1 cellular context compared by ENCODE assay signal in the genomic region with DNA sequence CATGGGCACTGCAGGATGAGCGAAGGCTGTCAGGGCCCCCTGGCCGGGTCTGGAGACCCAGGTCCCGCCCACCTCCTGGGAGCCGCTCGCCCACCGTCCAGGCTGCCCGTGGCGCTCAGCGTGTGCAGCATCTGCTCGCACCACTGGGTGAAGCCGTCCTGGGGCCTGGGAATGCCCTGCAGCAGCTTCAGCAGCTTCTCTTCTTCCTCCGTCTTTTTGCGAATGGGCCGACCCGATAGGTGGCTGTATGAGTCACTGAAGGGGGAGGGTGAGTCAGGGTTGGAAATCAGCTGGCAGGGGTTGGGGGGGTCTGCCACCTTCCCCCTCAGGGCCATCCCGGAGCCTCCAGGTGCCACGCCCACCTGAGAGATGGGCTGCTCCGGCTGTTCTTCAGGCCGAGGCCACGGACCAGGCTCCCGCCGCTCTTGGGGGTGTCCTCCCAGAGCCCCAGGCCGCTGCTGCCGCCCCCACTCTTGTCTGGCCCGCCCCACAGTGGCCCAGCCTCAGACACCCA.
TF ChIP-seq lines count a peak whose summit lies in the region.

No MANE protein-coding gene starts in this region.

TF ChIP-seq in H1, 55 proteins besides CTCF, POLR2A, EP300 and RAD21:
- TF ChIP-seq RNF2 (IDR thresholded peaks at IDR 0.05; ENCODE audit: borderline replicate concordance, low read depth, low read length, missing control alignments, poor library complexity, severe bottlenecking) = no peak
- no peak for TF ChIP-seq PHF8 (conservative IDR thresholded peaks at IDR 0.05; ENCODE audit: low read depth, low read length)
- TF ChIP-seq JUND (IDR thresholded peaks at IDR 0.05; ENCODE audit: low read length) = 0 out of 2 replicates have a peak, but pooled peaks have one; percentile 14
